ENCODE assay signal across 20 cellular contexts in the genomic region with DNA sequence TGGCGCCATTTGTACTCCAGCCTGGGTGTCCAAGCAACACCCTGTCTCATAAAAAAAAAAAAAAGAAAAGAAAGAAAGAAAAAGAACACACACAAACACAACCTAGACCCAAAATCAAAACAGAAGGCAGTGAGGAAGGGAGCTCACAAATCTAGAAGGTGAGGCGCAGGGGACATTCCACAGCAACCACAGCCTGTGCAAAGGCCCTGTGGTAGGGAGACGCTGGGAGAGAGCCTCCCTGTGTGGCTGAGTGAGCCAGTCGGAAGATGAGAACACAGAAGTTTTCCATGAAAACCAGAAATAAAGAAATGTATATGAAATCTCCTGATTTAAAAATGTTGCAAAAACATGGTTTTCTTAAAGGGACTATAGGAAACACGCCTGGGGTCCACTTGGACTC. TPM values are rescaled to one million over a fixed set of nuclear protein-coding genes. Genes with fewer than 3 reads are reported as not detected.
DNase-seq lines count a peak whose midpoint lies in the region; ATAC-seq, FAIRE-seq and TF ChIP-seq lines count a peak whose summit lies in the region.
"Had no signal": no experiment of that assay in that cellular context is flagged by ENCODE, and none has a peak within 500 bp of the region (broad histone marks: within the 10 kb centered on the region; RNA-seq: fewer than 3 reads in every experiment).

No MANE protein-coding gene starts in this region.

- H3K79me2 ChIP-seq in HepG2 (ENCODE audit: insufficient read depth, low read length): peaks cover 56% of the 10 kb centered on the region

- no peak for TF ChIP-seq EP300 in HepG2 (IDR thresholded peaks at IDR 0.05; ENCODE audit: low read depth in 2 of 2, low read length in 2 of 2)
- no peak for TF ChIP-seq EP300 in HepG2 (CRISPR knock-in tag; IDR thresholded peaks at IDR 0.05; ENCODE audit: borderline replicate concordance)

- H3K4me3 Mint-ChIP-seq in neural crest cell: no peak overlapping the region
- no peak overlapping the region for H3K4me3 Mint-ChIP-seq in natural killer cell treated with Interleukin-12 subunit alpha and Interleukin-12 subunit beta and Interleukin-15 and Interleukin-18, amount 100 ng/mL, for 72 hours
- H3K4me3 Mint-ChIP-seq: CD14-positive monocyte; CD4-positive, alpha-beta memory T cell; GM23338; IgD-negative memory B cell had no signal

- H3K4me3 ChIP-seq in adrenal gland (no peak overlapping the region), HepG2 (replicated peaks in 1 of 3; ENCODE audit: insufficient read depth in 1 of 3, low read depth in 2 of 3, low read length in 3 of 3) (no peak overlapping the region)
- H3K4me3 ChIP-seq: BLaER1, GM23338 had no signal

- H3K36me3 Mint-ChIP-seq in neural crest cell (ENCODE audit: low read depth): peaks cover 2% of the 10 kb centered on the region
- no peaks in the 10 kb centered on the region for H3K36me3 Mint-ChIP-seq in natural killer cell treated with Interleukin-12 subunit alpha and Interleukin-12 subunit beta and Interleukin-15 and Interleukin-18, amount 100 ng/mL, for 72 hours
- H3K36me3 Mint-ChIP-seq: CD4-positive, alpha-beta memory T cell had no signal

- POLR2A ChIA-PET in HepG2 (lab: Yijun Ruan, JAX): interaction anchor here (1.2 kb wide), 2 partner anchors 36 to 88 kb away, joined by 3 to 5 read pairs; no protein-coding TSS in a partner anchor

- H3K27me3 ChIP-seq in adrenal gland: no peaks in the 10 kb centered on the region
- no peaks in the 10 kb centered on the region for H3K27me3 ChIP-seq in HepG2 (ENCODE audit: control insufficient read depth in 1 of 2, insufficient read depth in 2 of 2, low read length in 2 of 2)
- H3K27me3 ChIP-seq: BLaER1 had no signal

- H3K36me3 ChIP-seq in adrenal gland (replicated peaks in 1 of 2) (peaks cover 0 to 23% of the 10 kb centered on the region in 2 donors), HepG2 (replicated peaks in 1 of 2; ENCODE audit: control insufficient read depth in 1 of 2, insufficient read depth in 2 of 2, low read length in 2 of 2) (peaks cover 17 to 54% of the 10 kb centered on the region in 2 experiments)

- TF ChIP-seq POLR2A in adrenal gland (IDR thresholded peaks at IDR 0.05) (no peak), HepG2 (IDR thresholded peaks at IDR 0.05; ENCODE audit: insufficient read depth in 1 of 2, low read depth in 2 of 2, low read length in 2 of 2) (no peak)

- no peaks in the 10 kb centered on the region for H3K27me3 Mint-ChIP-seq in neural crest cell (ENCODE audit: low read depth)
- H3K27me3 Mint-ChIP-seq in natural killer cell treated with Interleukin-12 subunit alpha and Interleukin-12 subunit beta and Interleukin-15 and Interleukin-18, amount 100 ng/mL, for 72 hours: peaks cover 0 to 2% of the 10 kb centered on the region in 2 donors
- H3K27me3 Mint-ChIP-seq: CD4-positive, alpha-beta memory T cell; IgD-negative memory B cell had no signal

- in situ Hi-C loops in HepG2 (cut with HindIII; ENCODE audit: extremely low pct_ligation_motif_present, low pct_unique_long_range_greater_than_20kb) (no loop called here), GM13976 (cut with MboI; ENCODE audit: low sequenced_read_pairs, unreplicated experiment) (no loop called here)

- H4K20me1 ChIP-seq in HepG2 (ENCODE audit: insufficient read depth, low read length): no peaks in the 10 kb centered on the region

- H3K27ac ChIP-seq in adrenal gland (peak overlapping the region; percentile 69 to 95 (median 84)), HepG2 (ENCODE audit: extremely low read length, insufficient read depth, low read length) (no peak overlapping the region)
- H3K27ac ChIP-seq: BLaER1 had no signal

- ATAC-seq in HepG2: no peak
- no peak for ATAC-seq in natural killer cell treated with Interleukin-12 subunit alpha and Interleukin-12 subunit beta and Interleukin-15 and Interleukin-18, amount 100 ng/mL, for 72 hours
- ATAC-seq: GM23338, HCT116 had no signal

- intact Hi-C loops in adrenal gland (cut with DNase I): no loop called here
- intact Hi-C loops in HepG2 (cut with micrococcal nuclease; ENCODE audit: unreplicated experiment): no loop called here

- peaks cover 10% of the 10 kb centered on the region for H3K4me1 Mint-ChIP-seq in neural crest cell
- no peaks in the 10 kb centered on the region for H3K4me1 Mint-ChIP-seq in natural killer cell treated with Interleukin-12 subunit alpha and Interleukin-12 subunit beta and Interleukin-15 and Interleukin-18, amount 100 ng/mL, for 72 hours (ENCODE audit: low read depth in 2 of 2)
- H3K4me1 Mint-ChIP-seq: CD4-positive, alpha-beta memory T cell; IgD-negative memory B cell had no signal

- no peak overlapping the region for H3K9ac ChIP-seq in HepG2 (ENCODE audit: insufficient read depth, low read depth, low read length)
- H3K9ac ChIP-seq: BLaER1 had no signal

- H3K4me1 ChIP-seq in adrenal gland (replicated peaks in 1 of 2) (peaks cover 34 to 52% of the 10 kb centered on the region in 2 donors), HepG2 (ENCODE audit: insufficient read depth, low read length) (peaks cover 46% of the 10 kb centered on the region)
- H3K4me1 ChIP-seq: BLaER1 had no signal

- BruUV-seq in HepG2 (replicated peaks; lab: Mats Ljungman, UMichigan): no TSS peak

- FAIRE-seq in HepG2 (lab: Jason Lieb, UNC): no peak
- FAIRE-seq: A204.1, GM19239, HTR-8/SVneo had no signal

- no peaks in the 10 kb centered on the region for H3K9me3 Mint-ChIP-seq in neural crest cell
- H3K9me3 Mint-ChIP-seq in natural killer cell treated with Interleukin-12 subunit alpha and Interleukin-12 subunit beta and Interleukin-15 and Interleukin-18, amount 100 ng/mL, for 72 hours: no peaks in the 10 kb centered on the region
- H3K9me3 Mint-ChIP-seq: CD4-positive, alpha-beta memory T cell; GM23338; IgD-negative memory B cell had no signal

- H2AFZ ChIP-seq in HepG2 (ENCODE audit: low read length): no peak overlapping the region
- H2AFZ ChIP-seq: GM23338 had no signal

- CTCF ChIA-PET in HepG2 (lab: Yijun Ruan, JAX; ENCODE audit: low intra/inter-chr PET ratio, low total read pairs): no interaction called here

- TF ChIP-seq CTCF in adrenal gland (IDR thresholded peaks at IDR 0.05) (no peak), HepG2 (CRISPR knock-in tag; IDR thresholded peaks at IDR 0.05) (no peak), neural crest cell (conservative IDR thresholded peaks at IDR 0.05) (no peak), GM13976 (IDR thresholded peaks at IDR 0.05; ENCODE audit: borderline replicate concordance, control extremely low read depth, extremely low read depth, insufficient read depth, missing control alignments) (no peak)

- TF ChIP-seq RAD21 in HepG2 (CRISPR knock-in tag; IDR thresholded peaks at IDR 0.05): no peak

- H3K9me3 ChIP-seq in adrenal gland (replicated peaks in 1 of 3): no peaks in the 10 kb centered on the region
- H3K9me3 ChIP-seq in HepG2 (ENCODE audit: low read length): no peaks in the 10 kb centered on the region
- H3K9me3 ChIP-seq: BLaER1 had no signal

- WGBS in adrenal gland, 4 donors: 82 to 91% (median 90%) methylated on average over 5 of the region's 5 CpGs
- 97% methylated on average over 5 of the region's 5 CpGs for WGBS in HepG2 (ENCODE audit: low lambda C conversion rate)

- peak overlapping the region; percentile 57 for H3K27ac Mint-ChIP-seq in neural crest cell (ENCODE audit: unreplicated experiment)
- no peak overlapping the region for H3K27ac Mint-ChIP-seq in natural killer cell treated with Interleukin-12 subunit alpha and Interleukin-12 subunit beta and Interleukin-15 and Interleukin-18, amount 100 ng/mL, for 72 hours
- H3K27ac Mint-ChIP-seq: CD4-positive, alpha-beta memory T cell; GM23338; IgD-negative memory B cell had no signal

- DNase-seq in adrenal gland (no peak), HepG2 (ENCODE audit: low spot score) (no peak), neural crest cell (ENCODE audit: low read depth, low spot score) (no peak), GM13976 (ENCODE audit: low spot score) (no peak), DMS153 treated with DMSO at 0.1 percent for 48 hours (lab: John Stamatoyannopoulos, UW; ENCODE audit: unreplicated experiment) (no peak)
- DNase-seq in natural killer cell treated with Interleukin-12 subunit alpha and Interleukin-12 subunit beta and Interleukin-15 and Interleukin-18, amount 100 ng/mL, for 72 hours (ENCODE audit: low spot score): no peak
- DNase-seq: CD4-positive, alpha-beta memory T cell; DMS153; DMS79 treated with DMSO at 0.1 percent for 48 hours; GF-D8; H7; KG1 had no signal

- no peak overlapping the region for H3K4me2 ChIP-seq in HepG2 (ENCODE audit: low read depth, low read length)
- H3K4me2 ChIP-seq: BLaER1, GM23338 had no signal

TF ChIP-seq in HepG2, 621 proteins besides CTCF, POLR2A, EP300 and RAD21 (continues in another document):
- TF ChIP-seq HNRNPUL1 (IDR thresholded peaks at IDR 0.05; ENCODE audit: low read depth, low read length): no peak

RNA-seq across cellular contexts. Expression of a gene that starts 44.6 kb away (rescaled TPM):
- 1,000 to 10,000 TPM in 5 of 8 donors, 100 to 1,000 TPM in 3; 646 to 8,580 (median 1,325) TPM for total RNA-seq in adrenal gland
- 1,000 to 10,000 TPM in 2 of 3 donors, 100 to 1,000 TPM in 1; 213 to 5,784 (median 1,664) TPM for polyA plus RNA-seq in adrenal gland
- total RNA-seq in HepG2 (2016; rRNA removed; fragmentation: Illumina TruSeq; extraction: Trizol): 33.2 and 63.4 TPM in 2 replicates
- total RNA-seq in HepG2 (2016; cell fraction: cytosol; rRNA removed; fragmentation: Illumina TruSeq; extraction: Trizol; ENCODE audit: low read depth): 10.1 and 11.6 TPM in 2 replicates
- total RNA-seq in HepG2 (2016; cell fraction: insoluble cytoplasmic fraction; rRNA removed; fragmentation: Illumina TruSeq; extraction: Trizol): 24.7 and 65.3 TPM in 2 replicates
- 32.7 and 33.2 TPM in 2 replicates for total RNA-seq in HepG2 (2016; cell fraction: membrane; rRNA removed; fragmentation: Illumina TruSeq; extraction: Trizol)
- 82.8 and 99.0 TPM in 2 replicates for total RNA-seq in HepG2 (2016; cell fraction: nucleus; rRNA removed; fragmentation: Illumina TruSeq; extraction: Trizol)
- polyA plus RNA-seq in HepG2 (2011; rRNA removed): 160 and 189 TPM in 2 replicates
- 208 and 213 TPM in 2 replicates for polyA plus RNA-seq in HepG2 (2011; cell fraction: cytosol; rRNA removed)
- polyA plus RNA-seq in HepG2 (2011; cell fraction: nucleus; rRNA removed): 869 and 1,053 TPM in 2 replicates
- polyA plus RNA-seq in HepG2 (2012): 214 and 253 TPM in 2 replicates
- 18.1 and 20.1 TPM in 2 replicates for polyA plus RNA-seq in HepG2 (2016; cell fraction: cytosol; fragmentation: Illumina TruSeq; extraction: Trizol; ENCODE audit: low read depth)
- 42.8 and 60.7 TPM in 2 replicates for polyA plus RNA-seq in HepG2 (2016; cell fraction: insoluble cytoplasmic fraction; fragmentation: Illumina TruSeq; extraction: Trizol; ENCODE audit: low read depth)
- polyA plus RNA-seq in HepG2 (2016; cell fraction: membrane; fragmentation: Illumina TruSeq; extraction: Trizol; ENCODE audit: low read depth): 42.2 and 44.0 TPM in 2 replicates
- 235 and 236 TPM in 2 replicates for polyA plus RNA-seq in HepG2 (2016; cell fraction: nucleus; fragmentation: Illumina TruSeq; extraction: Trizol; ENCODE audit: insufficient read depth, low read depth)
- 104 and 367 TPM in 2 replicates for polyA minus RNA-seq in HepG2 (2011; rRNA and poly(A)+ RNA removed; ENCODE audit: low replicate concordance)
- polyA minus RNA-seq in HepG2 (2011; cell fraction: cytosol; rRNA and poly(A)+ RNA removed): 143 and 183 TPM in 2 replicates
- 104 and 119 TPM in 2 replicates for polyA minus RNA-seq in HepG2 (2011; cell fraction: nucleus; rRNA and poly(A)+ RNA removed)
- total RNA-seq in neural crest cell: 50.9 and 54.8 TPM in 2 replicates
- total RNA-seq in natural killer cell treated with Interleukin-12 subunit alpha and Interleukin-12 subunit beta and Interleukin-15 and Interleukin-18, amount 100 ng/mL, for 72 hours: 10 to 100 TPM in 1 of 2 donors, 1 to 10 TPM in 1; 10.0 to 45.6 TPM

Comparison
In these comparisons a context has a peak if more than half of its experiments do, and no peak if none do; other contexts are left out.
1. RNA of a gene that starts 44.6 kb away (total RNA-seq): 646 to 8,580 TPM in adrenal gland; 10.1 to 99.0 TPM in HepG2, 50.9 to 54.8 TPM in neural crest cell and 10.0 to 45.6 TPM in natural killer cell treated with Interleukin-12 subunit alpha and Interleukin-12 subunit beta and Interleukin-15 and Interleukin-18, amount 100 ng/mL, for 72 hours; every median in the first group is over 4 times any median in the second.